ENCODE assay signal across 18 cellular contexts in genomic region chr2:27762951-27763906, GRCh38. TPM values are rescaled to one million over a fixed set of nuclear protein-coding genes. Genes with fewer than 3 reads are reported as not detected.
DNase-seq lines count a peak whose midpoint lies in the region; ATAC-seq and TF ChIP-seq lines count a peak whose summit lies in the region.
"Had no signal": no experiment of that assay in that cellular context is flagged by ENCODE, and none has a peak within 500 bp of the region (broad histone marks: within the 10 kb centered on the region; RNA-seq: fewer than 3 reads in every experiment).

No MANE protein-coding gene starts in this region.

- H3K27me3 ChIP-seq in RWPE2 (ENCODE audit: insufficient read depth, poor library complexity, severe bottlenecking) (no peaks in the 10 kb centered on the region), fibroblast of lung (ENCODE audit: control insufficient read depth, insufficient read depth, low read length) (no peaks in the 10 kb centered on the region)
- H3K27me3 ChIP-seq: brain microvascular endothelial cell had no signal

- no peaks in the 10 kb centered on the region for H3K9me3 Mint-ChIP-seq in Calu3 (ENCODE audit: low read depth, unreplicated experiment)

- peaks cover 67% of the 10 kb centered on the region for H3K4me1 Mint-ChIP-seq in Calu3 (ENCODE audit: low read depth, unreplicated experiment)

- peaks cover 47% of the 10 kb centered on the region for H3K36me3 Mint-ChIP-seq in Calu3 (ENCODE audit: insufficient read depth, unreplicated experiment)

- TF ChIP-seq CTCF in Calu3 (IDR thresholded peaks at IDR 0.05; ENCODE audit: unreplicated experiment) (no peak), RWPE2 (IDR thresholded peaks at IDR 0.05; ENCODE audit: poor library complexity, severe bottlenecking) (no peak), fibroblast of lung (conservative IDR thresholded peaks at IDR 0.05 in 1 of 2, IDR thresholded peaks at IDR 0.05 in 1 of 2; ENCODE audit: low read depth in 1 of 2, low read length in 2 of 2) (no peak), omental fat pad (IDR thresholded peaks at IDR 0.05) (no peak)

- BruUV-seq in Calu3 (replicated peaks; lab: Mats Ljungman, UMichigan), result no TSS peak

- H3K27me3 Mint-ChIP-seq in Calu3 (ENCODE audit: unreplicated experiment), result no peaks in the 10 kb centered on the region
- H3K27me3 Mint-ChIP-seq: activated CD4-positive, alpha-beta T cell treated with anti-CD3 and anti-CD28 coated beads for 36 hours had no signal

- intact Hi-C loops in Calu3 (cut with micrococcal nuclease; ENCODE audit: unreplicated experiment), result no loop called here
- intact Hi-C loops in posterior vena cava (cut with DNase I), result loop anchor here in 1 of 2 donors (5.0 kb wide), 1 partner anchor 94 kb away; no protein-coding TSS in a partner anchor

- H3K27ac ChIP-seq in RWPE2 (ENCODE audit: poor library complexity, severe bottlenecking) (peak overlapping the region; percentile 87), fibroblast of lung (ENCODE audit: insufficient read depth, low read length) (no peak overlapping the region)
- H3K27ac ChIP-seq: brain microvascular endothelial cell had no signal

- H3K27ac Mint-ChIP-seq in Calu3 (ENCODE audit: unreplicated experiment), result peak overlapping the region; percentile 45
- H3K27ac Mint-ChIP-seq: activated CD4-positive, alpha-beta T cell treated with anti-CD3 and anti-CD28 coated beads for 36 hours had no signal

- no peak overlapping the region for H3K4me3 Mint-ChIP-seq in Calu3 (ENCODE audit: low read depth, unreplicated experiment)
- H3K4me3 Mint-ChIP-seq: activated CD4-positive, alpha-beta T cell treated with anti-CD3 and anti-CD28 coated beads for 36 hours had no signal

- H3K4me1 ChIP-seq in RWPE2 (ENCODE audit: insufficient read depth, poor library complexity, severe bottlenecking) (peaks cover 19% of the 10 kb centered on the region), fibroblast of lung (ENCODE audit: control insufficient read depth, extremely low read depth, insufficient read depth, low read length) (peaks cover 4% of the 10 kb centered on the region)

- no peaks in the 10 kb centered on the region for H3K36me3 ChIP-seq in RWPE2 (ENCODE audit: low read depth)
- H3K36me3 ChIP-seq in fibroblast of lung (ENCODE audit: control insufficient read depth, insufficient read depth, low read length), result no peaks in the 10 kb centered on the region
- H3K36me3 ChIP-seq: brain microvascular endothelial cell had no signal

- no peak overlapping the region for H2AFZ ChIP-seq in fibroblast of lung (ENCODE audit: low read length)

- ATAC-seq in RWPE2 (ENCODE audit: low read depth) (no peak), omental fat pad (ENCODE audit: low FRiP score) (peak; percentile 31), GM19467 (IDR thresholded peaks at IDR 0.05; ENCODE audit: unreplicated experiment) (no peak)
- ATAC-seq: activated CD4-positive, alpha-beta T cell treated with anti-CD3 and anti-CD28 coated beads for 36 hours; Panc1 had no signal

- H4K20me1 ChIP-seq in fibroblast of lung (ENCODE audit: control insufficient read depth, extremely low read depth, insufficient read depth, low read length), result no peaks in the 10 kb centered on the region

- DNase-seq in Calu3, result no peak
- DNase-seq in RWPE2 (ENCODE audit: low spot score), result no peak
- DNase-seq in fibroblast of lung (ENCODE audit: low read depth in 2 of 2), result peak; percentile 24 to 61
- DNase-seq in omental fat pad (ENCODE audit: low spot score), result no peak
- no peak for DNase-seq in posterior vena cava (ENCODE audit: low spot score)
- DNase-seq in NCI-H1930 (lab: John Stamatoyannopoulos, UW), result no peak
- no peak for DNase-seq in stimulated activated CD4-positive, alpha-beta T cell treated with anti-CD3 and anti-CD28 coated beads, Interleukin-2, amount 100 ng/mL, for 24 hours
- DNase-seq: activated CD4-positive, alpha-beta T cell treated with anti-CD3 and anti-CD28 coated beads for 36 hours; activated naive CD4-positive, alpha-beta T cell; AML-193; brain microvascular endothelial cell; Kasumi-1; NCI-H146; occipital lobe; stimulated activated CD4-positive, alpha-beta T cell treated with anti-CD3 and anti-CD28 coated beads, Interleukin-4, amount 100 ng/mL, for 4 hours; stimulated activated CD8-positive, alpha-beta memory T cell treated with anti-CD3 and anti-CD28 coated beads, Interleukin-4, amount 100 ng/mL, for 48 hours had no signal

- H3K4me2 ChIP-seq in fibroblast of lung (ENCODE audit: extremely low read depth, insufficient read depth, low read length), result no peak overlapping the region

- H3K9me3 ChIP-seq in RWPE2 (ENCODE audit: severe bottlenecking) (no peaks in the 10 kb centered on the region), fibroblast of lung (ENCODE audit: control insufficient read depth, insufficient read depth, low read depth, low read length) (no peaks in the 10 kb centered on the region)

- no peaks in the 10 kb centered on the region for H3K79me2 ChIP-seq in fibroblast of lung (ENCODE audit: control insufficient read depth, insufficient read depth, low read length)

- H3K4me3 ChIP-seq in RWPE2 (ENCODE audit: severe bottlenecking) (no peak overlapping the region), fibroblast of lung (replicated peaks in 1 of 4; ENCODE audit: control extremely low read depth in 1 of 4, insufficient read depth in 1 of 4, low read depth in 3 of 4, low read length in 4 of 4) (no peak overlapping the region)

- CTCF ChIA-PET in Calu3 (lab: Charles Lee), result no interaction called here

- no peak overlapping the region for H3K9ac ChIP-seq in fibroblast of lung (ENCODE audit: insufficient read depth, low read length)

RNA-seq across cellular contexts. Expression of gene MRPL33, which starts 8.3 kb away (rescaled TPM):
- total RNA-seq in Calu3 (2022), result 75.8 and 82.9 TPM in 2 replicates
- total RNA-seq in fibroblast of lung, result 64.5 and 85.9 TPM in 2 replicates
- 144 and 178 TPM in 2 replicates for polyA plus RNA-seq in fibroblast of lung
- 166 and 235 TPM in 2 replicates for polyA plus RNA-seq in fibroblast of lung (2012)
- polyA minus RNA-seq in fibroblast of lung (ENCODE audit: low replicate concordance), result 6.7 TPM in 1 of 2 replicates, not detected in the other
- 100 to 1,000 TPM; 109 to 130 (median 116) TPM for total RNA-seq in omental fat pad
- total RNA-seq in posterior vena cava, result 10 to 100 TPM; 88.8 to 93.0 TPM

Comparison
In these comparisons a context has a peak if more than half of its experiments do, and no peak if none do; other contexts are left out.
1. DNase-seq: peak in fibroblast of lung (2 of 2); none in Calu3 (single experiment), RWPE2 (single experiment), omental fat pad (single experiment), posterior vena cava (single experiment), NCI-H1930 (0 of 2) and stimulated activated CD4-positive, alpha-beta T cell treated with anti-CD3 and anti-CD28 coated beads, Interleukin-2, amount 100 ng/mL, for 24 hours (0 of 2).